ENCODE assay signal across 9 cellular contexts in the genomic region with DNA sequence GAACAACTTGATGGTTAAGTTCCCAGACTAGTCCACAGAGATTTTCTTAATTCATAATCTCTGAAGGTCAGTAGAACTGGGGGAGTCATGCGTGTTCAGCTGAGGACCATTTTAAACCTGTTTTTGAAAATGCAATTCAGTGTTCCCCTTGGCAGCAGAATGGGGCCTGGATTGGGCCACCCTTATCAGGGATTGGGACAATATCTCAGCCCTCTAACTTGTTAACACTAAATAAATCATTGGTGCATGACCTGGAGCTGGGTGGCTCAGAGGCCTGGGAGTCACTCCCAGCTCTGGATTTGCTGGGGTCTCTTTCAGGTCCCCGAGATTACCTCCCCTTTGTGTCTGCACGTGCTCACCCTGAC. TPM values are rescaled to one million over a fixed set of nuclear protein-coding genes. Genes with fewer than 3 reads are reported as not detected.
A peak's percentile ranks its signal among the peaks of the same experiment; 100 is the strongest.
DNase-seq lines count a peak whose midpoint lies in the region; ATAC-seq lines count a peak whose summit lies in the region.
"Had no signal": no experiment of that assay in that cellular context is flagged by ENCODE, and none has a peak within 500 bp of the region (broad histone marks: within the 10 kb centered on the region; RNA-seq: fewer than 3 reads in every experiment).

No MANE protein-coding gene starts in this region.

- no CpG with 5 or more reads among the region's 3 CpGs for WGBS in mesendoderm (ENCODE audit: extremely low coverage, insufficient coverage, low lambda C conversion rate)
- 94% methylated on average over 3 of the region's 3 CpGs for WGBS in thymus

- H3K27me3 Mint-ChIP-seq in activated CD8-positive, alpha-beta memory T cell treated with anti-CD3 and anti-CD28 coated beads, Interleukin-2, amount 10 ng/mL, durations not matched to agents 7 days and 5 days = no peaks in the 10 kb centered on the region

- peaks cover 40% of the 10 kb centered on the region for H3K79me2 ChIP-seq in mesendoderm (ENCODE audit: control insufficient read depth, insufficient read depth, low read length)

- DNase-seq in activated CD8-positive, alpha-beta memory T cell treated with anti-CD3 and anti-CD28 coated beads, Interleukin-2, amount 10 ng/mL, durations not matched to agents 7 days and 5 days = no peak
- no peak for DNase-seq in activated CD8-positive, alpha-beta memory T cell treated with anti-CD3 and anti-CD28 coated beads for 24 hours
- DNase-seq in mesendoderm (no peak), NCI-H69 (lab: John Stamatoyannopoulos, UW) (no peak), NCI-H1694 treated with DMSO at 0.1 percent for 48 hours (lab: John Stamatoyannopoulos, UW) (no peak)
- DNase-seq: NCI-H2171 had no signal

- H3K36me3 Mint-ChIP-seq in activated CD8-positive, alpha-beta memory T cell treated with anti-CD3 and anti-CD28 coated beads, Interleukin-2, amount 10 ng/mL, durations not matched to agents 7 days and 5 days = peaks cover 80% of the 10 kb centered on the region

- peaks cover 40% of the 10 kb centered on the region for H3K79me1 ChIP-seq in mesendoderm (ENCODE audit: low read length)

- peaks cover 32% of the 10 kb centered on the region for H3K4me1 ChIP-seq in mesendoderm (ENCODE audit: control insufficient read depth, low read depth, low read length)
- H3K4me1 ChIP-seq in thymus (ENCODE audit: control insufficient read depth, insufficient read depth, low read length) = peaks cover 40% of the 10 kb centered on the region

- no peak overlapping the region for H3K23ac ChIP-seq in mesendoderm (ENCODE audit: low read length)

- H3K9me3 ChIP-seq in thymus (ENCODE audit: control insufficient read depth) = no peaks in the 10 kb centered on the region

- no peak for ATAC-seq in activated CD8-positive, alpha-beta memory T cell treated with anti-CD3 and anti-CD28 coated beads, Interleukin-2, amount 10 ng/mL, durations not matched to agents 7 days and 5 days
- no peak for ATAC-seq in HG03045 (IDR thresholded peaks at IDR 0.05; ENCODE audit: unreplicated experiment)

- H3K56ac ChIP-seq in mesendoderm (ENCODE audit: low read length) = peak overlapping the region; percentile 84

- peak overlapping the region; percentile 96 for H3K27ac ChIP-seq in angular gyrus (ENCODE audit: low read depth, low read length)
- H3K27ac ChIP-seq in mesendoderm (ENCODE audit: low read depth, low read length) = peak overlapping the region; percentile 92
- H3K27ac ChIP-seq in thymus (ENCODE audit: low read depth) = peak overlapping the region; percentile 86

- peak overlapping the region; percentile 29 for H3K18ac ChIP-seq in mesendoderm (ENCODE audit: low read length)

- H3K4me3 ChIP-seq in mesendoderm (ENCODE audit: low read length) (no peak overlapping the region), thymus (ENCODE audit: low read length) (no peak overlapping the region)

- no peak overlapping the region for H2BK120ac ChIP-seq in mesendoderm (ENCODE audit: low read depth, low read length)

- no peak overlapping the region for H2BK5ac ChIP-seq in mesendoderm (ENCODE audit: low read length)

- H3K27me3 ChIP-seq in mesendoderm (ENCODE audit: insufficient read depth, low read length, poor library complexity) = no peaks in the 10 kb centered on the region
- H3K27me3 ChIP-seq in thymus (ENCODE audit: control insufficient read depth, insufficient read depth) = no peaks in the 10 kb centered on the region

- peaks cover 5% of the 10 kb centered on the region for H3K9me3 Mint-ChIP-seq in activated CD8-positive, alpha-beta memory T cell treated with anti-CD3 and anti-CD28 coated beads, Interleukin-2, amount 10 ng/mL, durations not matched to agents 7 days and 5 days (ENCODE audit: low read depth)

- no peak overlapping the region for H3K4me2 ChIP-seq in mesendoderm (ENCODE audit: low read length)

- peak overlapping the region; percentile 76 for H3K27ac Mint-ChIP-seq in activated CD8-positive, alpha-beta memory T cell treated with anti-CD3 and anti-CD28 coated beads, Interleukin-2, amount 10 ng/mL, durations not matched to agents 7 days and 5 days

- H3K4me3 Mint-ChIP-seq in activated CD8-positive, alpha-beta memory T cell treated with anti-CD3 and anti-CD28 coated beads, Interleukin-2, amount 10 ng/mL, durations not matched to agents 7 days and 5 days = peak overlapping the region; percentile 38

- H2BK15ac ChIP-seq in mesendoderm (replicated peaks; ENCODE audit: low read depth) = no peak overlapping the region

- no peak overlapping the region for H4K8ac ChIP-seq in mesendoderm (ENCODE audit: low read depth, low read length)

- H3K4ac ChIP-seq in mesendoderm (ENCODE audit: low read depth, low read length) = peak overlapping the region; percentile 18

- no peak overlapping the region for H4K5ac ChIP-seq in mesendoderm (ENCODE audit: low read length)

- peaks cover 58% of the 10 kb centered on the region for H3K4me1 Mint-ChIP-seq in activated CD8-positive, alpha-beta memory T cell treated with anti-CD3 and anti-CD28 coated beads, Interleukin-2, amount 10 ng/mL, durations not matched to agents 7 days and 5 days

- CTCF ChIA-PET in activated CD8-positive, alpha-beta memory T cell treated with anti-CD3 and anti-CD28 coated beads, Interleukin-2, amount 10 ng/mL, durations not matched to agents 7 days and 5 days (lab: Charles Lee) = interaction anchor here (0.7 to 2.2 kb wide), 14 partner anchors 8 to 220 kb away, joined by 3 to 18 read pairs (median 6); no protein-coding TSS in a partner anchor

- H3K36me3 ChIP-seq in mesendoderm (ENCODE audit: control insufficient read depth, insufficient read depth, low read length) (peaks cover 4% of the 10 kb centered on the region), thymus (ENCODE audit: control insufficient read depth, insufficient read depth) (peaks cover 3% of the 10 kb centered on the region)

- peak overlapping the region; percentile 46 for H2AK5ac ChIP-seq in mesendoderm (ENCODE audit: low read length)

- H3K9ac ChIP-seq in mesendoderm (ENCODE audit: low read length) = peak overlapping the region; percentile 31

RNA-seq across cellular contexts. Expression of gene MRPS6, which starts 55.3 kb away (rescaled TPM):
- total RNA-seq in activated CD8-positive, alpha-beta memory T cell treated with anti-CD3 and anti-CD28 coated beads, Interleukin-2, amount 10 ng/mL, durations not matched to agents 7 days and 5 days = 100 to 1,000 TPM in 1 of 2 experiments, 10 to 100 TPM in 1; 82.9 to 124 TPM
- 190 TPM for polyA plus RNA-seq in mesendoderm (2013, experiment 1 of 2)
- polyA plus RNA-seq in mesendoderm (2013, experiment 2 of 2) = 187 TPM
- 81.8 TPM for polyA plus RNA-seq in thymus

RNA-seq across cellular contexts. Expression of gene SLC5A3, which starts 55.3 kb away (rescaled TPM):
- 10 to 100 TPM; 29.2 to 34.7 TPM for total RNA-seq in activated CD8-positive, alpha-beta memory T cell treated with anti-CD3 and anti-CD28 coated beads, Interleukin-2, amount 10 ng/mL, durations not matched to agents 7 days and 5 days
- polyA plus RNA-seq in mesendoderm (2013, experiment 1 of 2) = 2.9 TPM
- polyA plus RNA-seq in mesendoderm (2013, experiment 2 of 2) = 2.9 TPM
- polyA plus RNA-seq in thymus = 4.9 TPM
